In the genomic region with DNA sequence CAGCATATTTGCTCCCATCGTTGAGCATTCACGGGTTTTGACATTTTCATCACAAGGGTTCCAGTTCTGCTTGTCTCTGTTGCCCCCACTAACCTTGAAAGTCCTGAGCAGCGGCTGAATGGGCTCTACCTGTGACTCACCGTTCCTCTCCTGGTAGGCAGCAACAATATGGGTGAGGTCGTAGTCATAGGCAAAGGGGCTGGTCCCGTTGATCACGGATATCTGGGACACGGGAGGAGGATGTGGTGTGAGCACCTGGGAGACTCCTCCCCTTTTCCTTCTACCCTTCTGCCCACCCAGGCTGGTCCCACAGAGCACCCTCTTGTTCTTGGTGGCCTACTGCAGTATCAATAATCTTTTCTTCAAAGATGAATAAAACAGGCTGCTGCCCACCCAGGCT, we compare ENCODE assay signal across 8 cellular contexts. TPM values are rescaled to one million over a fixed set of nuclear protein-coding genes. Genes with fewer than 3 reads are reported as not detected.
DNase-seq lines count a peak whose midpoint lies in the region; ATAC-seq, FAIRE-seq and TF ChIP-seq lines count a peak whose summit lies in the region.
"Not testable (repeated sequence)": the region's sequence is repeated elsewhere in the genome, so short reads cannot be mapped to it uniquely, and the experiment has no call there.
"Had no signal": no experiment of that assay in that cellular context is flagged by ENCODE, and none has a peak within 500 bp of the region (broad histone marks: within the 10 kb centered on the region; RNA-seq: fewer than 3 reads in every experiment).

No MANE protein-coding gene starts in this region.

- WGBS in transverse colon (ENCODE audit: low coverage in 1 of 2), 2 donors = 79% methylated on average over 8 of the region's 8 CpGs; no CpG with 5 or more reads in 1 of the 2 donors

- not testable (repeated sequence) for H3K9me3 ChIP-seq in mucosa of rectum (ENCODE audit: control insufficient read depth in 2 of 2, low read length in 2 of 2); transverse colon

- peaks cover 21 to 48% of the 10 kb centered on the region in 2 donors for H3K4me1 ChIP-seq in mucosa of rectum (ENCODE audit: control insufficient read depth in 2 of 2, insufficient read depth in 2 of 2, low read length in 2 of 2)
- peaks cover 0 to 47% (median 26%) of the 10 kb centered on the region in 4 donors for H3K4me1 ChIP-seq in transverse colon

- H3K4me3 ChIP-seq in mucosa of rectum (ENCODE audit: low read length in 2 of 2); transverse colon: not testable (repeated sequence)

- not testable (repeated sequence) for TF ChIP-seq POLR2A in transverse colon (IDR thresholded peaks at IDR 0.05)

- H3K27me3 Mint-ChIP-seq in chondrocyte (ENCODE audit: low read depth) = not testable (repeated sequence)

- DNase-seq in HTR-8/SVneo (ENCODE audit: insufficient read length, low spot score); left colon; transverse colon: not testable (repeated sequence)
- DNase-seq in chondrocyte (ENCODE audit: low spot score) = peak; percentile 24

- peak overlapping the region; percentile 75 to 81 for H3K27ac ChIP-seq in mucosa of rectum (ENCODE audit: low read depth in 2 of 2, low read length in 2 of 2)
- H3K27ac ChIP-seq in transverse colon = peak overlapping the region; percentile 77 to 80 (median 79)

- in situ Hi-C loops in transverse colon (cut with MboI; ENCODE audit: low pct_ligation_motif_present in 1 of 4, low pct_unique_long_range_greater_than_20kb in 1 of 4, low sequenced_read_pairs in 3 of 4) = not testable (repeated sequence)

- not testable (repeated sequence) for H3K27ac Mint-ChIP-seq in chondrocyte (ENCODE audit: unreplicated experiment)

- peak overlapping the region in 1 of 2 donors; percentile 21 for H3K9ac ChIP-seq in mucosa of rectum (ENCODE audit: low read depth in 1 of 2, low read length in 2 of 2)

- not testable (repeated sequence) for H3K9me3 Mint-ChIP-seq in chondrocyte (ENCODE audit: low read depth)

- not testable (repeated sequence) for H3K4me1 Mint-ChIP-seq in chondrocyte (ENCODE audit: low read depth)

- peak; percentile 55 for ATAC-seq in left colon

- H3K36me3 ChIP-seq in mucosa of rectum (ENCODE audit: control insufficient read depth in 2 of 2, insufficient read depth in 2 of 2, low read length in 2 of 2); transverse colon: not testable (repeated sequence)

- not testable (repeated sequence) for H3K36me3 Mint-ChIP-seq in chondrocyte (ENCODE audit: low read depth)

- not testable (repeated sequence) for TF ChIP-seq EP300 in transverse colon (IDR thresholded peaks at IDR 0.05; ENCODE audit: low read depth)

- FAIRE-seq in HTR-8/SVneo (lab: Jason Lieb, UNC) = peak; percentile 63

- intact Hi-C loops in left colon (cut with DNase I, micrococcal nuclease); transverse colon (cut with DNase I; ENCODE audit: low total_unique reads): not testable (repeated sequence)

- H3K4me3 Mint-ChIP-seq in chondrocyte (ENCODE audit: unreplicated experiment) = not testable (repeated sequence)

- not testable (repeated sequence) for H3K27me3 ChIP-seq in mucosa of rectum (ENCODE audit: control insufficient read depth in 2 of 2, insufficient read depth in 2 of 2, low read length in 2 of 2); transverse colon

- TF ChIP-seq CTCF in chondrocyte (IDR thresholded peaks at IDR 0.05); transverse colon (IDR thresholded peaks at IDR 0.05): not testable (repeated sequence)

RNA-seq across cellular contexts. Expression of a gene that starts 6.6 kb away (rescaled TPM):
- total RNA-seq in chondrocyte (0.07 to 0.17 TPM (median 0.10 TPM) in 3 replicates), left colon (100 to 1,000 TPM; 115 to 116 TPM), transverse colon (10 to 100 TPM; 17.6 to 52.0 (median 33.8) TPM)
- total RNA-seq: A172; CD4-positive, alpha-beta T cell; CD8-positive, alpha-beta T cell had no signal

RNA-seq across cellular contexts. Expression of a gene that starts 13.6 kb away (rescaled TPM):
- total RNA-seq in chondrocyte (7.1 to 12.4 TPM (median 7.4 TPM) in 3 replicates), left colon (1 to 10 TPM; 3.9 to 4.1 TPM), transverse colon (10 to 100 TPM in 1 of 4 donors, 1 to 10 TPM in 3; 1.5 to 12.5 (median 5.3) TPM)

RNA-seq across cellular contexts. Expression of a gene that starts 23.7 kb away (rescaled TPM):
- total RNA-seq in chondrocyte (58.6 to 99.0 TPM (median 64.5 TPM) in 3 replicates), left colon (100 to 1,000 TPM in 1 of 2 donors, 10 to 100 TPM in 1; 91.1 to 110 TPM), transverse colon (100 to 1,000 TPM in 1 of 4 donors, 10 to 100 TPM in 3; 40.0 to 128 (median 81.3) TPM)

RNA-seq across cellular contexts. Expression of a gene that starts 47.2 kb away (rescaled TPM):
- 6.3 to 7.1 TPM (median 6.7 TPM) in 3 replicates for total RNA-seq in chondrocyte
- 1 to 10 TPM; 2.0 to 4.0 TPM for total RNA-seq in left colon
- total RNA-seq in transverse colon = 1 to 10 TPM; 1.7 to 3.7 (median 2.9) TPM
- total RNA-seq: A172; CD4-positive, alpha-beta T cell; CD8-positive, alpha-beta T cell had no signal

Comparison
In these comparisons a context has a peak if more than half of its experiments do, and no peak if none do; other contexts are left out.
1. RNA of a gene that starts 6.6 kb away (total RNA-seq): 115 to 116 TPM in left colon and 17.6 to 52.0 TPM in transverse colon; 0.07 to 0.17 TPM in chondrocyte; every median in the first group is over 10 times any median in the second.